ENCODE assay signal across 18 cellular contexts in the genomic region with DNA sequence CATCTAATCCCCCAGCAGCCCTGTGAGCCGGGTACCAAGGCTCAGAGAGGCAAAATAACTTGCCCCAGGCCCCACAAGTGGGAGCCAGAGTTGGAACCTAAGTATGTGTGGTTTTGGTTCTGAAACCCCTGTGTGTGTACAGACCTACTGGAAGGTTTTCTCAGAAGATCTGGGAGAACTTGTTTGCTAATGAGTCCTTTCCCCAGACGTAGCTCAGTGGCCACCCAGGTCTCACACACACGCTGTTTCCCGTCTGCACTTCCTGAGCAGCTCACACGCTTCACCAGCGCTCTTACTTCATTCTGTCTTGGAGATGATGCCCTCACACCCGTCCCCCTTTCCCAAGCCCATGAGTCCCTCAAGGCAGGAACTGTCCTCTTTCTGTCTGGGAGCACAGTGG. TPM values are rescaled to one million over a fixed set of nuclear protein-coding genes. Genes with fewer than 3 reads are reported as not detected.
DNase-seq lines count a peak whose midpoint lies in the region; ATAC-seq, FAIRE-seq and TF ChIP-seq lines count a peak whose summit lies in the region.
"Had no signal": no experiment of that assay in that cellular context is flagged by ENCODE, and none has a peak within 500 bp of the region (broad histone marks: within the 10 kb centered on the region; RNA-seq: fewer than 3 reads in every experiment).

No MANE protein-coding gene starts in this region.

- no peaks in the 10 kb centered on the region for H3K9me1 ChIP-seq in endothelial cell of umbilical vein (replicated peaks; ENCODE audit: control insufficient read depth, extremely low read depth, insufficient read depth, low read length)

- no peak overlapping the region for H3K4me2 ChIP-seq in endothelial cell of umbilical vein (ENCODE audit: insufficient read depth, low read length)
- H3K4me2 ChIP-seq in smooth muscle cell: no peak overlapping the region
- H3K4me2 ChIP-seq in GM23338: no peak overlapping the region

- no peak for DNase-seq in Calu3
- no peak for DNase-seq in Panc1 (ENCODE audit: low read depth, low spot score)
- DNase-seq in endothelial cell of umbilical vein (ENCODE audit: low read depth, low spot score): peak; percentile 44
- no peak for DNase-seq in smooth muscle cell (lab: John Stamatoyannopoulos, UW; ENCODE audit: unreplicated experiment)
- no peak for DNase-seq in globus pallidus (ENCODE audit: low spot score)
- DNase-seq in GM23338 (ENCODE audit: low spot score): no peak
- DNase-seq in T-helper 1 cell: no peak
- no peak for DNase-seq in A172 (ENCODE audit: low spot score)
- DNase-seq: CD4-positive, alpha-beta memory T cell; DND-41; H9; Karpas-422; NCI-H1417 treated with DMSO at 0.1 percent for 48 hours; NCI-H2029 treated with DMSO at 0.1 percent for 48 hours; NCI-H524 had no signal

- peaks cover 54% of the 10 kb centered on the region for H3K4me1 Mint-ChIP-seq in Calu3 (ENCODE audit: low read depth, unreplicated experiment)
- peaks cover 19% of the 10 kb centered on the region for H3K4me1 Mint-ChIP-seq in GM23338
- H3K4me1 Mint-ChIP-seq: CD4-positive, alpha-beta memory T cell had no signal

- dilution Hi-C loops in endothelial cell of umbilical vein (cut with MboI; ENCODE audit: extremely low pct_ligation_motif_present, low sequenced_read_pairs): no loop called here

- H3K4me3 ChIP-seq in Panc1 (ENCODE audit: low read depth in 2 of 2, low read length in 2 of 2): no peak overlapping the region
- H3K4me3 ChIP-seq in endothelial cell of umbilical vein (replicated peaks in 1 of 3; ENCODE audit: insufficient read depth in 1 of 3, low read depth in 1 of 3, low read length in 3 of 3): no peak overlapping the region
- no peak overlapping the region for H3K4me3 ChIP-seq in smooth muscle cell
- H3K4me3 ChIP-seq in GM23338: no peak overlapping the region

- in situ Hi-C loops in Panc1 (cut with HindIII; ENCODE audit: low pct_unique_long_range_greater_than_20kb, low sequenced_read_pairs): no loop called here

- intact Hi-C loops in Calu3 (cut with micrococcal nuclease; ENCODE audit: unreplicated experiment): no loop called here
- intact Hi-C loops in Panc1 (cut with micrococcal nuclease; ENCODE audit: unreplicated experiment): no loop called here
- intact Hi-C loops in endothelial cell of umbilical vein (cut with micrococcal nuclease): no loop called here

- CTCF ChIA-PET in Calu3 (lab: Charles Lee) (no interaction called here), Panc1 (lab: Charles Lee) (no interaction called here), endothelial cell of umbilical vein (lab: Charles Lee) (interaction anchor here (1.0 to 1.8 kb wide), 7 partner anchors 8 to 413 kb away, joined by 3 to 8 read pairs (median 3); a partner anchor contains a TSS)

- POLR2A ChIA-PET in Panc1 (lab: Charles Lee) (interaction anchor here (1.3 kb wide), 1 partner anchor 20 kb away, joined by 3 read pairs; no protein-coding TSS in a partner anchor), endothelial cell of umbilical vein (lab: Charles Lee) (interaction anchor here (0.7 kb wide), 1 partner anchor 31 kb away, joined by 3 read pairs; no protein-coding TSS in a partner anchor)

- H3K36me3 Mint-ChIP-seq in Calu3 (ENCODE audit: insufficient read depth, unreplicated experiment): no peaks in the 10 kb centered on the region
- H3K36me3 Mint-ChIP-seq in GM23338 (ENCODE audit: low read depth): no peaks in the 10 kb centered on the region
- H3K36me3 Mint-ChIP-seq: CD4-positive, alpha-beta memory T cell had no signal

- H3K27ac Mint-ChIP-seq in Calu3 (ENCODE audit: unreplicated experiment) (peak overlapping the region; percentile 39), GM23338 (no peak overlapping the region)

- peak overlapping the region; percentile 7 for H2AFZ ChIP-seq in endothelial cell of umbilical vein (ENCODE audit: low read depth, low read length)
- no peak overlapping the region for H2AFZ ChIP-seq in smooth muscle cell (ENCODE audit: low read depth)
- no peak overlapping the region for H2AFZ ChIP-seq in GM23338

- H4K20me1 ChIP-seq in endothelial cell of umbilical vein (replicated peaks; ENCODE audit: control insufficient read depth, extremely low read depth, insufficient read depth, low read length): no peaks in the 10 kb centered on the region
- H4K20me1 ChIP-seq in smooth muscle cell (ENCODE audit: low read depth): no peaks in the 10 kb centered on the region
- no peaks in the 10 kb centered on the region for H4K20me1 ChIP-seq in GM23338 (replicated peaks; ENCODE audit: insufficient read depth)

- ATAC-seq in Panc1 (no peak), GM23338 (no peak)
- ATAC-seq: HepG2 had no signal

- H3K27ac ChIP-seq in Panc1 (ENCODE audit: low read length) (peak overlapping the region; percentile 62), endothelial cell of umbilical vein (ENCODE audit: insufficient read depth, low read depth, low read length) (no peak overlapping the region), smooth muscle cell (ENCODE audit: low read depth) (peak overlapping the region; percentile 68), GM23338 (ENCODE audit: low read depth) (no peak overlapping the region)

- H3F3A ChIP-seq in smooth muscle cell (ENCODE audit: low read depth) (peaks cover 8% of the 10 kb centered on the region), GM23338 (replicated peaks; ENCODE audit: low read depth) (no peaks in the 10 kb centered on the region)

- TF ChIP-seq CTCF in Calu3 (IDR thresholded peaks at IDR 0.05; ENCODE audit: unreplicated experiment) (no peak), Panc1 (IDR thresholded peaks at IDR 0.05) (no peak), endothelial cell of umbilical vein (IDR thresholded peaks at IDR 0.05; ENCODE audit: extremely low read depth in 1 of 2, insufficient read depth in 1 of 2, low read depth in 1 of 2, low read length in 2 of 2) (no peak), smooth muscle cell (IDR thresholded peaks at IDR 0.05; ENCODE audit: borderline replicate concordance, insufficient read depth, poor library complexity, severe bottlenecking) (no peak), GM23338 (conservative IDR thresholded peaks at IDR 0.05; ENCODE audit: low read depth in 2 of 2) (no peak)

- no peak overlapping the region for H3K9ac ChIP-seq in endothelial cell of umbilical vein (replicated peaks; ENCODE audit: extremely low read depth, insufficient read depth, low read length)
- H3K9ac ChIP-seq in smooth muscle cell (ENCODE audit: low read depth): no peak overlapping the region

- FAIRE-seq in endothelial cell of umbilical vein (lab: Jason Lieb, UNC): peak; percentile 35
- FAIRE-seq: D721Med, HepG2 had no signal

- no peaks in the 10 kb centered on the region for H3K36me3 ChIP-seq in Panc1 (ENCODE audit: control insufficient read depth, insufficient read depth, low read length)
- no peaks in the 10 kb centered on the region for H3K36me3 ChIP-seq in endothelial cell of umbilical vein (ENCODE audit: control insufficient read depth in 2 of 2, extremely low read depth in 1 of 2, insufficient read depth in 2 of 2, low read length in 2 of 2)
- no peaks in the 10 kb centered on the region for H3K36me3 ChIP-seq in smooth muscle cell (ENCODE audit: low read depth)
- H3K36me3 ChIP-seq in GM23338 (ENCODE audit: insufficient read depth): no peaks in the 10 kb centered on the region

- WGBS in smooth muscle cell (ENCODE audit: low lambda C conversion rate): 56% methylated on average over 7 of the region's 7 CpGs

- no peaks in the 10 kb centered on the region for H3K79me2 ChIP-seq in endothelial cell of umbilical vein (ENCODE audit: control insufficient read depth, insufficient read depth, low read length)
- H3K79me2 ChIP-seq in smooth muscle cell (ENCODE audit: low read depth): no peaks in the 10 kb centered on the region
- H3K79me2 ChIP-seq in GM23338 (replicated peaks; ENCODE audit: insufficient read depth): no peaks in the 10 kb centered on the region

- no peak for TF ChIP-seq POLR2A in endothelial cell of umbilical vein (IDR thresholded peaks at IDR 0.05; ENCODE audit: low read depth, low read length)

- H3K4me3 Mint-ChIP-seq in Calu3 (ENCODE audit: low read depth, unreplicated experiment) (no peak overlapping the region), GM23338 (no peak overlapping the region)
- H3K4me3 Mint-ChIP-seq: CD4-positive, alpha-beta memory T cell; H9 had no signal

- H3K27me3 Mint-ChIP-seq in Calu3 (ENCODE audit: unreplicated experiment) (no peaks in the 10 kb centered on the region), GM23338 (ENCODE audit: insufficient read depth, low read depth, poor library complexity) (peaks cover 7% of the 10 kb centered on the region)
- H3K27me3 Mint-ChIP-seq: CD4-positive, alpha-beta memory T cell had no signal

- H3K9me3 Mint-ChIP-seq in Calu3 (ENCODE audit: low read depth, unreplicated experiment) (no peaks in the 10 kb centered on the region), GM23338 (no peaks in the 10 kb centered on the region)
- H3K9me3 Mint-ChIP-seq: CD4-positive, alpha-beta memory T cell; H9 had no signal

- H3K9me3 ChIP-seq in Panc1 (ENCODE audit: control insufficient read depth, insufficient read depth, low read depth, low read length) (no peaks in the 10 kb centered on the region), endothelial cell of umbilical vein (replicated peaks; ENCODE audit: control insufficient read depth, insufficient read depth, low read length) (no peaks in the 10 kb centered on the region), smooth muscle cell (replicated peaks; ENCODE audit: low read depth) (no peaks in the 10 kb centered on the region)

- BruUV-seq in Calu3 (replicated peaks; lab: Mats Ljungman, UMichigan) (no TSS peak), Panc1 (replicated peaks; lab: Mats Ljungman, UMichigan) (no TSS peak), endothelial cell of umbilical vein (replicated peaks; lab: Mats Ljungman, UMichigan) (no TSS peak)

- no peaks in the 10 kb centered on the region for H3K9me2 ChIP-seq in GM23338 (ENCODE audit: insufficient read depth)

- H3K27me3 ChIP-seq in Panc1 (ENCODE audit: control insufficient read depth, insufficient read depth, low read length) (no peaks in the 10 kb centered on the region), endothelial cell of umbilical vein (ENCODE audit: control insufficient read depth in 2 of 2, insufficient read depth in 2 of 2, low read length in 2 of 2) (no peaks in the 10 kb centered on the region), smooth muscle cell (ENCODE audit: low read depth) (no peaks in the 10 kb centered on the region), GM23338 (ENCODE audit: insufficient read depth) (no peaks in the 10 kb centered on the region)

- peaks cover 57% of the 10 kb centered on the region for H3K4me1 ChIP-seq in Panc1 (ENCODE audit: control insufficient read depth, insufficient read depth, low read length)
- H3K4me1 ChIP-seq in endothelial cell of umbilical vein (ENCODE audit: control insufficient read depth, extremely low read depth, insufficient read depth, low read length): peaks cover 16% of the 10 kb centered on the region
- H3K4me1 ChIP-seq in smooth muscle cell (ENCODE audit: low read depth): no peaks in the 10 kb centered on the region
- H3K4me1 ChIP-seq in GM23338 (ENCODE audit: insufficient read depth): peaks cover 9% of the 10 kb centered on the region

RNA-seq across cellular contexts. Expression of a gene that starts 8.2 kb away (rescaled TPM):
- total RNA-seq in Calu3 (2022) (0.94 and 1.9 TPM in 2 replicates), Panc1 (2021; ENCODE audit: unreplicated experiment) (15.2 TPM), endothelial cell of umbilical vein (not detected in 2 replicates), smooth muscle cell (not detected in 2 replicates)
- 32.0 TPM for polyA plus RNA-seq in Panc1 (2012; ENCODE audit: insufficient read length)
- polyA plus RNA-seq in endothelial cell of umbilical vein (0.03 and 0.14 TPM in 2 replicates), smooth muscle cell (not detected in 2 replicates), GM23338 (2016; fragmentation: Nextera tagmentation; extraction: Ambion mirVana) (not detected in 2 replicates)
- polyA plus RNA-seq in endothelial cell of umbilical vein (2011; cell fraction: cytosol; rRNA removed): 0.04 TPM in 1 of 2 replicates, not detected in the other
- polyA plus RNA-seq in endothelial cell of umbilical vein (2011; cell fraction: nucleus; rRNA removed): 0.09 TPM in 1 of 2 replicates, not detected in the other
- polyA plus RNA-seq in endothelial cell of umbilical vein (2012): not detected in 2 replicates
- polyA minus RNA-seq in endothelial cell of umbilical vein: 0.23 TPM in 1 of 2 replicates, not detected in the other
- polyA minus RNA-seq in endothelial cell of umbilical vein (2011; cell fraction: cytosol; rRNA and poly(A)+ RNA removed): 41.1 TPM
- polyA minus RNA-seq in endothelial cell of umbilical vein (2011; cell fraction: nucleus; rRNA and poly(A)+ RNA removed): 0.96 and 2.1 TPM in 2 replicates
- total RNA-seq in GM23338 (2014; rRNA removed; shearing (Covaris generic)): not detected in 2 replicates
- total RNA-seq in A172 (2014; rRNA removed; shearing (Covaris generic)): not detected in 2 replicates
- total RNA-seq: CD4-positive, alpha-beta memory T cell; H9; HepG2; RPMI7951 had no signal
- polyA plus RNA-seq: CD4-positive, alpha-beta memory T cell had no signal

RNA-seq across cellular contexts. Expression of a gene that starts 22.3 kb away (rescaled TPM):
- total RNA-seq in Calu3 (2022) (1.5 and 4.8 TPM in 2 replicates), Panc1 (2021; ENCODE audit: unreplicated experiment) (7.4 TPM), endothelial cell of umbilical vein (not detected in 2 replicates), smooth muscle cell (0.54 TPM in 1 of 2 replicates, not detected in the other)
- 13.2 TPM for polyA plus RNA-seq in Panc1 (2012; ENCODE audit: insufficient read length)
- polyA plus RNA-seq in endothelial cell of umbilical vein (0.05 and 0.06 TPM in 2 replicates), smooth muscle cell (0.06 and 0.24 TPM in 2 replicates), GM23338 (2016; fragmentation: Nextera tagmentation; extraction: Ambion mirVana) (3.3 and 4.3 TPM in 2 replicates)
- polyA plus RNA-seq in endothelial cell of umbilical vein (2011; cell fraction: cytosol; rRNA removed): not detected in 2 replicates
- polyA plus RNA-seq in endothelial cell of umbilical vein (2011; cell fraction: nucleus; rRNA removed): not detected in 2 replicates
- polyA plus RNA-seq in endothelial cell of umbilical vein (2012): not detected in 2 replicates
- not detected in 2 replicates for polyA minus RNA-seq in endothelial cell of umbilical vein
- 21.4 TPM for polyA minus RNA-seq in endothelial cell of umbilical vein (2011; cell fraction: cytosol; rRNA and poly(A)+ RNA removed)
- polyA minus RNA-seq in endothelial cell of umbilical vein (2011; cell fraction: nucleus; rRNA and poly(A)+ RNA removed): 0.14 TPM in 1 of 2 replicates, not detected in the other
- total RNA-seq in GM23338 (2014; rRNA removed; shearing (Covaris generic)): 0.19 and 0.63 TPM in 2 replicates
- total RNA-seq in A172 (2014; rRNA removed; shearing (Covaris generic)): 0.62 TPM in 1 of 2 replicates, not detected in the other
- total RNA-seq: CD4-positive, alpha-beta memory T cell; HepG2; RPMI7951 had no signal
- polyA plus RNA-seq: CD4-positive, alpha-beta memory T cell had no signal

Comparison
In these comparisons a context has a peak if more than half of its experiments do, and no peak if none do; other contexts are left out.
1. H3K27ac ChIP-seq: peak in Panc1 (single experiment) and smooth muscle cell (single experiment); none in endothelial cell of umbilical vein (single experiment) and GM23338 (single experiment).